8 cellular contexts compared by ENCODE assay signal in genomic region chr3:185363662-185364203, GRCh38. TPM values are rescaled to one million over a fixed set of nuclear protein-coding genes. Genes with fewer than 3 reads are reported as not detected.
DNase-seq lines count a peak whose midpoint lies in the region; ATAC-seq, FAIRE-seq and TF ChIP-seq lines count a peak whose summit lies in the region.

No MANE protein-coding gene starts in this region.

- no peaks in the 10 kb centered on the region for H3K36me3 Mint-ChIP-seq in T-cell
- H3K36me3 Mint-ChIP-seq in glutamatergic neuron (ENCODE audit: unreplicated experiment): peaks cover 4% of the 10 kb centered on the region

- peaks cover 10 to 17% (median 13%) of the 10 kb centered on the region in 3 donors for H3K4me1 Mint-ChIP-seq in T-cell
- peaks cover 30% of the 10 kb centered on the region for H3K4me1 Mint-ChIP-seq in glutamatergic neuron (ENCODE audit: low read depth, unreplicated experiment)

- H3K9me3 Mint-ChIP-seq in T-cell (no peaks in the 10 kb centered on the region), glutamatergic neuron (ENCODE audit: unreplicated experiment) (peaks cover 17% of the 10 kb centered on the region)

- POLR2A ChIA-PET in T-cell (lab: Charles Lee): interaction anchor here in 1 of 2 donors (0.5 kb wide), 1 partner anchor 356 kb away, joined by 3 read pairs; no protein-coding TSS in a partner anchor

- no peak for TF ChIP-seq CTCF in D721Med (IDR thresholded peaks at IDR 0.05; ENCODE audit: insufficient read depth, missing control alignments)
- TF ChIP-seq CTCF in glutamatergic neuron (IDR thresholded peaks at IDR 0.05; ENCODE audit: partially characterized antibody, unreplicated experiment): no peak

- H3K4me3 Mint-ChIP-seq in T-cell (peak overlapping the region; percentile 67 to 77 (median 70)), glutamatergic neuron (ENCODE audit: unreplicated experiment) (peak overlapping the region; percentile 91)

- CTCF ChIA-PET in T-cell (lab: Charles Lee): interaction anchor here in 1 of 2 donors (1.1 kb wide), 1 partner anchor 10 kb away, joined by 4 read pairs; no protein-coding TSS in a partner anchor

- ATAC-seq in HG02852 (IDR thresholded peaks at IDR 0.05; ENCODE audit: unreplicated experiment) (peak; percentile 40), T-cell (replicated peaks in 1 of 4) (peak; percentile 26 to 53 (median 44)), GM18873 (IDR thresholded peaks at IDR 0.05; ENCODE audit: low FRiP score, unreplicated experiment) (no peak)

- FAIRE-seq in D721Med (lab: Jason Lieb, UNC): peak; percentile 48

- no peak overlapping the region for H3K27ac Mint-ChIP-seq in T-cell
- peak overlapping the region; percentile 96 for H3K27ac Mint-ChIP-seq in glutamatergic neuron (ENCODE audit: unreplicated experiment)

- H3K27me3 Mint-ChIP-seq in T-cell: peaks cover 49 to 55% of the 10 kb centered on the region in 2 donors
- peaks cover 13% of the 10 kb centered on the region for H3K27me3 Mint-ChIP-seq in glutamatergic neuron (ENCODE audit: unreplicated experiment)

- DNase-seq in D721Med (ENCODE audit: insufficient read length, low spot score) (no peak), T-cell (peak in 1 of 34 experiments; percentile 3), glutamatergic neuron (no peak), putamen (ENCODE audit: low spot score) (peak; percentile 39), COLO668 (lab: John Stamatoyannopoulos, UW; ENCODE audit: unreplicated experiment) (no peak), mesenteric fat pad (ENCODE audit: low spot score) (no peak)

RNA-seq across cellular contexts. Expression of gene MAP3K13, which starts 0.8 kb away (rescaled TPM):
- total RNA-seq in T-cell (1 to 10 TPM; 6.4 to 9.2 (median 7.7) TPM), glutamatergic neuron (ENCODE audit: unreplicated experiment) (110 TPM), mesenteric fat pad (23.7 TPM)
